In the genomic region with DNA sequence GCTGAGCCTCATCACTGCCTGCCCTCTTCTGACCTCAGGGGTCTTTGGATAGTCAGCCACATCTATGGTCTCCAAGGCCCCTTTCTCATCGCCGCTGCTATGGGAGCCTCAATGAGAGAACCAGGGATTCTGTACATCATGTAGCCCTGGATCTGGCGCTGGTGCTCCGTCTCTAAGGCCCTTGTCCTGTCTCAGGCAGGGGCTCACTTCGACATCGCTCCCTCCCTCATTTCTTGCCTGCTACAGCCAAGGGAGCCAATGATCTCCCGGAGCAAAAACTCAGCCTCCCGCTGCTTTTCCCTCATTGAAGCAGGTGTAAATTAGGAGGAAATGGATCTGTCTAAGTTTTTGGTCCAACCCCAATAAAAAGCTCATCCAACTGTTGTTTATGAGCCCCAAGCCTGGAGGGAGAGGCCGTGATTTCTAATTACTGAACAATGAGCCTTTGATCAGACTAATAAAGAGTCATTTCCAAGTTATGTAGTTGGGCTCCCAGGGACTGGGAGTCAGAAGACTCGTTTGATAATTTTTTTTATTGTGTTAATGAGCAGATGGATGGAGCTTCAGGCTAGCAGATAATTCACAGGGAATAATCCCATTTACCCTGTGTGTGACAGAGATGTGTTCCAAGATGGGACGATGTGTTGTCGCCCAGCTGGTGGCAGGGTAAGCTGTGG, we compare ENCODE assay signal across 17 cellular contexts. TPM values are rescaled to one million over a fixed set of nuclear protein-coding genes. Genes with fewer than 3 reads are reported as not detected.
DNase-seq lines count a peak whose midpoint lies in the region; ATAC-seq and TF ChIP-seq lines count a peak whose summit lies in the region.
"Had no signal": no experiment of that assay in that cellular context is flagged by ENCODE, and none has a peak within 500 bp of the region (broad histone marks: within the 10 kb centered on the region; RNA-seq: fewer than 3 reads in every experiment).

No MANE protein-coding gene starts in this region.

- H3K27me3 Mint-ChIP-seq in endodermal cell (ENCODE audit: insufficient read depth), result peaks cover 4% of the 10 kb centered on the region

- H3K4me1 Mint-ChIP-seq in endodermal cell, result peaks cover 4% of the 10 kb centered on the region
- H3K4me1 Mint-ChIP-seq: CD4-positive, alpha-beta memory T cell had no signal

- no peaks in the 10 kb centered on the region for H3K9me3 ChIP-seq in RWPE2 (ENCODE audit: severe bottlenecking)
- H3K9me3 ChIP-seq in endodermal cell (ENCODE audit: control insufficient read depth, low read length), result no peaks in the 10 kb centered on the region
- H3K9me3 ChIP-seq in aorta (ENCODE audit: control insufficient read depth, low read length), result no peaks in the 10 kb centered on the region
- H3K9me3 ChIP-seq: BE2C had no signal

- WGBS in endodermal cell (ENCODE audit: insufficient coverage in 1 of 2, insufficient read length in 1 of 2), 2 experiments, result 85 to 93% methylated on average over 4 to 12 of the region's 12 CpGs
- 81 to 83% methylated on average over 12 of the region's 12 CpGs for WGBS in aorta, 2 donors

- peaks cover 3% of the 10 kb centered on the region for H3K4me1 ChIP-seq in RWPE2 (ENCODE audit: insufficient read depth, poor library complexity, severe bottlenecking)
- no peaks in the 10 kb centered on the region for H3K4me1 ChIP-seq in endodermal cell (ENCODE audit: control insufficient read depth, insufficient read depth, low read length)
- H3K4me1 ChIP-seq in aorta (ENCODE audit: control insufficient read depth in 1 of 2, insufficient read depth in 2 of 2, low read length in 2 of 2), result no peaks in the 10 kb centered on the region
- H3K4me1 ChIP-seq: BE2C had no signal

- no peak overlapping the region for H3K9ac ChIP-seq in endodermal cell (ENCODE audit: extremely low read depth, low read length, poor library complexity, severe bottlenecking)

- intact Hi-C loops in sciatic nerve (cut with DNase I), result no loop called here
- intact Hi-C loops in aorta (cut with DNase I), result no loop called here

- H3K27ac ChIP-seq in RWPE2 (ENCODE audit: poor library complexity, severe bottlenecking) (no peak overlapping the region), endodermal cell (ENCODE audit: low read depth, low read length) (no peak overlapping the region), aorta (ENCODE audit: low read depth in 1 of 2, low read length in 2 of 2) (no peak overlapping the region)
- H3K27ac ChIP-seq: C4-2B, HL-60 had no signal

- ATAC-seq in RWPE2 (ENCODE audit: low read depth), result 0 out of 3 replicates have a peak, but pooled peaks have one; percentile 10
- ATAC-seq in sciatic nerve, result peak; percentile 42
- no peak for ATAC-seq in GM18867 (IDR thresholded peaks at IDR 0.05; ENCODE audit: unreplicated experiment)
- no peak for ATAC-seq in aorta (ENCODE audit: low FRiP score)

- H3K36me3 ChIP-seq in RWPE2 (ENCODE audit: low read depth) (no peaks in the 10 kb centered on the region), endodermal cell (ENCODE audit: control insufficient read depth, insufficient read depth, low read length) (no peaks in the 10 kb centered on the region), aorta (ENCODE audit: control insufficient read depth in 1 of 2, insufficient read depth in 2 of 2, low read length in 1 of 2) (no peaks in the 10 kb centered on the region)
- H3K36me3 ChIP-seq: BE2C had no signal

- H3K27ac Mint-ChIP-seq in endodermal cell, result no peak overlapping the region
- H3K27ac Mint-ChIP-seq: CD4-positive, alpha-beta memory T cell; HFFc6 had no signal

- no peak overlapping the region for H3K4me3 ChIP-seq in RWPE2 (ENCODE audit: severe bottlenecking)
- H3K4me3 ChIP-seq in endodermal cell (ENCODE audit: low read length), result no peak overlapping the region
- H3K4me3 ChIP-seq in aorta (ENCODE audit: low read length in 2 of 2), result no peak overlapping the region

- TF ChIP-seq CTCF in RWPE2 (IDR thresholded peaks at IDR 0.05; ENCODE audit: poor library complexity, severe bottlenecking), result no peak
- TF ChIP-seq CTCF in endodermal cell (conservative IDR thresholded peaks at IDR 0.05), result no peak

- DNase-seq in COLO829 (ENCODE audit: low spot score), result peak; percentile 49
- DNase-seq in RWPE2 (ENCODE audit: low spot score), result no peak
- peak; percentile 59 for DNase-seq in globus pallidus (ENCODE audit: low spot score)
- DNase-seq in sciatic nerve (ENCODE audit: low spot score), result no peak
- no peak for DNase-seq in endodermal cell
- DNase-seq in DMS153 (lab: John Stamatoyannopoulos, UW), result no peak
- no peak for DNase-seq in aorta
- DNase-seq: BE2C; CD4-positive, alpha-beta memory T cell; COR-L47; GF-D8; HCEC 1CT; HFFc6 had no signal

- peaks cover 5% of the 10 kb centered on the region for H3K27me3 ChIP-seq in RWPE2 (ENCODE audit: insufficient read depth, poor library complexity, severe bottlenecking)
- no peaks in the 10 kb centered on the region for H3K27me3 ChIP-seq in endodermal cell (ENCODE audit: control insufficient read depth, insufficient read depth, low read length, poor library complexity, severe bottlenecking)
- H3K27me3 ChIP-seq in aorta (ENCODE audit: control insufficient read depth in 1 of 2, insufficient read depth in 2 of 2, low read length in 1 of 2), result no peaks in the 10 kb centered on the region
- H3K27me3 ChIP-seq: BE2C had no signal

- peaks cover 15% of the 10 kb centered on the region for H3K9me3 Mint-ChIP-seq in endodermal cell
- H3K9me3 Mint-ChIP-seq: CD4-positive, alpha-beta memory T cell; HFFc6 had no signal

- H3K4me3 Mint-ChIP-seq in endodermal cell, result no peak overlapping the region
- H3K4me3 Mint-ChIP-seq: CD4-positive, alpha-beta memory T cell; HFFc6 had no signal

- H3K36me3 Mint-ChIP-seq in endodermal cell (ENCODE audit: low read depth), result no peaks in the 10 kb centered on the region
- H3K36me3 Mint-ChIP-seq: CD4-positive, alpha-beta memory T cell had no signal

RNA-seq across cellular contexts. Expression of a gene that starts 30.9 kb away (rescaled TPM):
- total RNA-seq in sciatic nerve, result 0.40 TPM
- under 1 TPM in 1 of 2 donors, not detected in 1; 0.18 TPM for total RNA-seq in endodermal cell
- polyA plus RNA-seq in endodermal cell (2013, experiment 1 of 2), result not detected
- polyA plus RNA-seq in endodermal cell (2013, experiment 2 of 2), result not detected
- 1 to 10 TPM; 2.7 to 7.8 TPM for total RNA-seq in aorta
- under 1 TPM; 0.20 to 0.25 TPM for polyA plus RNA-seq in aorta
- total RNA-seq: A172; CD4-positive, alpha-beta memory T cell; HFFc6 had no signal
- polyA plus RNA-seq: CD4-positive, alpha-beta memory T cell had no signal

RNA-seq across cellular contexts. Expression of a gene that starts 58.0 kb away (rescaled TPM):
- total RNA-seq in sciatic nerve (30.8 TPM), endodermal cell (10 to 100 TPM; 36.7 to 45.9 TPM), aorta (10 to 100 TPM; 30.4 to 46.2 TPM)
- polyA plus RNA-seq in endodermal cell (2013, experiment 1 of 2), result 76.2 TPM
- 60.8 TPM for polyA plus RNA-seq in endodermal cell (2013, experiment 2 of 2)
- polyA plus RNA-seq in aorta, result 10 to 100 TPM; 17.7 to 32.0 TPM

Comparison
In these comparisons a context has a peak if more than half of its experiments do, and no peak if none do; other contexts are left out.
1. DNase-seq: peak in COLO829 (single experiment) and globus pallidus (single experiment); none in RWPE2 (single experiment), sciatic nerve (single experiment), endodermal cell (single experiment), DMS153 (single experiment) and aorta (0 of 2).
2. ATAC-seq: peak in RWPE2 (single experiment) and sciatic nerve (single experiment); none in GM18867 (single experiment) and aorta (single experiment).